Comparison of ENCODE assay signal across 1 cellular context in genomic region chr10:119701861-119702260, GRCh38.
TF ChIP-seq lines count a peak whose summit lies in the region.

No MANE protein-coding gene starts in this region.

TF ChIP-seq in WTC11, 78 proteins besides CTCF, POLR2A, EP300 and RAD21 (continued from another document):
- TF ChIP-seq E2F5 (CRISPR knock-in tag; IDR thresholded peaks at IDR 0.05): no peak
- no peak for TF ChIP-seq NFATC4 (CRISPR knock-in tag; IDR thresholded peaks at IDR 0.05)
- no peak for TF ChIP-seq ZNF232 (CRISPR knock-in tag; IDR thresholded peaks at IDR 0.05)
